13 cellular contexts compared by ENCODE assay signal in genomic region chr2:112006076-112006410, GRCh38. TPM values are rescaled to one million over a fixed set of nuclear protein-coding genes. Genes with fewer than 3 reads are reported as not detected.
A peak's percentile ranks its signal among the peaks of the same experiment; 100 is the strongest.
DNase-seq lines count a peak whose midpoint lies in the region; ATAC-seq and TF ChIP-seq lines count a peak whose summit lies in the region.
"Had no signal": no experiment of that assay in that cellular context is flagged by ENCODE, and none has a peak within 500 bp of the region (broad histone marks: within the 10 kb centered on the region; RNA-seq: fewer than 3 reads in every experiment).

No MANE protein-coding gene starts in this region.

- H3K27me3 ChIP-seq in tibial artery (no peaks in the 10 kb centered on the region), HAP-1 (ENCODE audit: low read depth) (no peaks in the 10 kb centered on the region)

- H3K4me3 ChIP-seq in fibroblast of pulmonary artery (replicated peaks; ENCODE audit: low read depth, low read length) = no peak overlapping the region
- no peak overlapping the region for H3K4me3 ChIP-seq in tibial artery
- H3K4me3 ChIP-seq in HAP-1 = no peak overlapping the region
- H3K4me3 ChIP-seq: lung had no signal

- H3K9me3 ChIP-seq in tibial artery (no peaks in the 10 kb centered on the region), HAP-1 (no peaks in the 10 kb centered on the region)

- peak overlapping the region; percentile 26 to 29 for H3K27ac ChIP-seq in tibial artery

- TF ChIP-seq CTCF in fibroblast of pulmonary artery (IDR thresholded peaks at IDR 0.05; ENCODE audit: low read length, missing control alignments) (no peak), tibial artery (IDR thresholded peaks at IDR 0.05) (peak in 1 of 2 experiments; percentile 11)

- H3K36me3 ChIP-seq in tibial artery (peaks cover 34 to 59% (median 53%) of the 10 kb centered on the region in 3 donors), HAP-1 (replicated peaks) (peaks cover 6% of the 10 kb centered on the region)

- intact Hi-C loops in Right ventricle myocardium inferior (cut with DNase I) = no loop called here
- intact Hi-C loops in cardiac septum (cut with DNase I) = no loop called here
- intact Hi-C loops in tibial artery (cut with DNase I; ENCODE audit: low total_unique reads) = no loop called here

- H3K4me1 ChIP-seq in tibial artery = peaks cover 0 to 3% (median 0%) of the 10 kb centered on the region in 4 donors
- no peaks in the 10 kb centered on the region for H3K4me1 ChIP-seq in HAP-1

- ATAC-seq in Right ventricle myocardium inferior = peak; percentile 18

- DNase-seq in Right ventricle myocardium inferior (ENCODE audit: missing footprints) (no peak), cardiac septum (ENCODE audit: low spot score) (no peak), SIG-M5 (lab: John Stamatoyannopoulos, UW) (peak; percentile 36), fibroblast of pulmonary artery (ENCODE audit: low read depth) (peak; percentile 58), tibial artery (no peak), HAP-1 (ENCODE audit: low spot score in 2 of 2) (no peak), DMS 273 treated with DMSO at 0.1 percent for 48 hours (lab: John Stamatoyannopoulos, UW) (no peak)
- no peak for DNase-seq in activated CD4-positive, alpha-beta T cell treated with anti-CD3 and anti-CD28 coated beads, Interleukin-2, amount 50 U/mL, for 1 hour
- DNase-seq: 8988T, activated T-cell treated with anti-CD3 and anti-CD28 coated beads for 4 hours, DND-41, NCI-H2029 had no signal

- in situ Hi-C loops in HAP-1 (cut with MboI; ENCODE audit: low sequenced_read_pairs) = no loop called here

RNA-seq across cellular contexts. Expression of gene TMEM87B, which starts 49.0 kb away (rescaled TPM):
- total RNA-seq in Right ventricle myocardium inferior (6.5 TPM), cardiac septum (11.0 TPM)

Comparison
In these comparisons a context has a peak if more than half of its experiments do, and no peak if none do; other contexts are left out.
1. DNase-seq: peak in SIG-M5 (single experiment) and fibroblast of pulmonary artery (single experiment); none in Right ventricle myocardium inferior (single experiment), cardiac septum (single experiment), tibial artery (0 of 2), HAP-1 (0 of 2), activated CD4-positive, alpha-beta T cell treated with anti-CD3 and anti-CD28 coated beads, Interleukin-2, amount 50 U/mL, for 1 hour (single experiment) and DMS 273 treated with DMSO at 0.1 percent for 48 hours (single experiment).